In genomic region chr4:103364066-103364465, GRCh38 we compare ENCODE assay signal across 21 cellular contexts.
A peak's percentile ranks its signal among the peaks of the same experiment; 100 is the strongest.
DNase-seq lines count a peak whose midpoint lies in the region; TF ChIP-seq lines count a peak whose summit lies in the region.
"Had no signal": no experiment of that assay in that cellular context is flagged by ENCODE, and none has a peak within 500 bp of the region (broad histone marks: within the 10 kb centered on the region; RNA-seq: fewer than 3 reads in every experiment).

No MANE protein-coding gene starts in this region.

- H3K4me3 ChIP-seq in epithelial cell of esophagus (ENCODE audit: low read length): no peak overlapping the region
- H3K4me3 ChIP-seq in brain microvascular endothelial cell (ENCODE audit: low read depth, low read length): no peak overlapping the region
- no peak overlapping the region for H3K4me3 ChIP-seq in H7 (ENCODE audit: insufficient read depth, low read depth, low read length)
- H3K4me3 ChIP-seq: BLaER1, GM12878 had no signal

- DNase-seq in HCEC 1CT (peak; percentile 6), RKO (ENCODE audit: low spot score) (peak; percentile 7), epithelial cell of esophagus (ENCODE audit: low read depth) (peak; percentile 32), pons (ENCODE audit: low spot score) (peak; percentile 31), brain microvascular endothelial cell (no peak), H7 (no peak)
- DNase-seq in effector CD8-positive, alpha-beta T cell (lab: John Stamatoyannopoulos, UW): no peak
- DNase-seq: CD4-positive, alpha-beta T cell; COR-L47; DMS 273 treated with DMSO at 0.1 percent for 48 hours; DMS79 treated with DMSO at 0.1 percent for 48 hours; IMR-90; NCI-H1694; NCI-H2081; NCI-H2171; NCI-H345; NCI-H524; NCI-H774 had no signal

- TF ChIP-seq CTCF in epithelial cell of esophagus (IDR thresholded peaks at IDR 0.05; ENCODE audit: insufficient read depth, low read depth, low read length, missing control alignments): no peak
- no peak for TF ChIP-seq CTCF in brain microvascular endothelial cell (IDR thresholded peaks at IDR 0.05; ENCODE audit: low read depth, low read length, missing control alignments)

- H3K27me3 ChIP-seq in brain microvascular endothelial cell (replicated peaks): no peaks in the 10 kb centered on the region
- H3K27me3 ChIP-seq in H7 (ENCODE audit: control insufficient read depth, insufficient read depth, low read length): no peaks in the 10 kb centered on the region
- H3K27me3 ChIP-seq: BLaER1 had no signal

- in situ Hi-C loops in brain microvascular endothelial cell (cut with HindIII; ENCODE audit: low pct_ligation_motif_present, low sequenced_read_pairs): no loop called here

- no peak overlapping the region for H3K27ac ChIP-seq in brain microvascular endothelial cell
- H3K27ac ChIP-seq: BLaER1, KMS-11 had no signal

- H3K36me3 ChIP-seq in brain microvascular endothelial cell (replicated peaks): no peaks in the 10 kb centered on the region
- no peaks in the 10 kb centered on the region for H3K36me3 ChIP-seq in H7 (replicated peaks; ENCODE audit: control insufficient read depth, insufficient read depth, low read length)
- H3K36me3 ChIP-seq: BLaER1 had no signal

Comparison
In these comparisons a context has a peak if more than half of its experiments do, and no peak if none do; other contexts are left out.
1. DNase-seq: peak in HCEC 1CT (single experiment), RKO (single experiment), epithelial cell of esophagus (single experiment) and pons (single experiment); none in brain microvascular endothelial cell (single experiment), effector CD8-positive, alpha-beta T cell (single experiment) and H7 (single experiment).